16 cellular contexts compared by ENCODE assay signal in the genomic region with DNA sequence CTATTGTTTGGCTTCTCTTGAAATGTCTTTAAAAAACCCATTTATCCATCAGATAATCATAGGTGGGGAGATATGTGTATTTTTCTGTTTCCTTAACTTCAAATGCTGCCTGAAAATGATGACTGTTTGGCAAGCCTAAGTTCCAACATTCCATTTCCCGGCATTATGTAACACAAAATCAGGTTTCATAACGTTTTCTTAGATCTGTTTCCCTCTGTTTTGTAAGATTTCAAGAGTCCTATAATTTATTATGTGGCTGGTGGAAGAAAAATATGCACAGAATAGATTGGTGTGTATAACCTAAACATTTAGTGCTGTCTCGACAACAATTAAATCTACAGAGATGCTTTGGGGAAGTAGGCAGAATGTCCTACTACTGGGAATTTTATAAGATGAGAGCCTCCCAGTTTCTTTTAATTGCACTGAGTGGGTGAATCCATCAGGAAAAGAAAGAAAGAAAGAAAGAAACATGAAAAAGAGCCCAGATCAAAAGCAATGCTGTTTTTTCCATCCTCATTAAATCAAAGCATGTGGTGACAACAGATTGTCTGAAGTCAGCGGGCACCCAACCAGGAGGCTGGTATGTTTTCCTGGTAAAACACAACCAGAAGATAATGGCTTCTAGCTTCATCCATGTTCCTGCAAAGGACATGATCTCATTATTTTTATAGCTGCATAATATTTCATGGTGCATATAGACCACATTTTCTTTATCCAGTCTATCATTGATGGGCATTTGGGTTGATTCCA.
DNase-seq lines count a peak whose midpoint lies in the region; ATAC-seq and TF ChIP-seq lines count a peak whose summit lies in the region.
"Had no signal": no experiment of that assay in that cellular context is flagged by ENCODE, and none has a peak within 500 bp of the region (broad histone marks: within the 10 kb centered on the region; RNA-seq: fewer than 3 reads in every experiment).

No MANE protein-coding gene starts in this region.

- ATAC-seq in RWPE2 (ENCODE audit: low read depth): no peak
- no peak for ATAC-seq in gastrocnemius medialis
- ATAC-seq: HepG2 had no signal

- no TSS peak for BruUV-seq in MCF 10A (replicated peaks; lab: Mats Ljungman, UMichigan)

- H3K4me3 ChIP-seq in RWPE2 (ENCODE audit: severe bottlenecking): no peak overlapping the region
- no peak overlapping the region for H3K4me3 ChIP-seq in fibroblast of pulmonary artery (replicated peaks; ENCODE audit: low read depth, low read length)
- no peak overlapping the region for H3K4me3 ChIP-seq in gastrocnemius medialis
- H3K4me3 ChIP-seq: HAP-1 had no signal

- TF ChIP-seq CTCF in RWPE2 (IDR thresholded peaks at IDR 0.05; ENCODE audit: poor library complexity, severe bottlenecking): no peak
- TF ChIP-seq CTCF in fibroblast of pulmonary artery (IDR thresholded peaks at IDR 0.05; ENCODE audit: low read length, missing control alignments): no peak
- TF ChIP-seq CTCF in gastrocnemius medialis (IDR thresholded peaks at IDR 0.05 in 4 of 5, conservative IDR thresholded peaks at IDR 0.05 in 1 of 5): no peak
- no peak for TF ChIP-seq CTCF in RWPE1 (conservative IDR thresholded peaks at IDR 0.05; ENCODE audit: low read depth)
- no peak for TF ChIP-seq CTCF in MCF 10A (IDR thresholded peaks at IDR 0.05; ENCODE audit: unreplicated experiment)

- H3K4me3 Mint-ChIP-seq in MCF 10A (ENCODE audit: unreplicated experiment): no peak overlapping the region
- H3K4me3 Mint-ChIP-seq: B cell; CD4-positive, alpha-beta T cell had no signal

- CTCF ChIA-PET in RWPE1 (lab: Yijun Ruan, JAX): no interaction called here
- CTCF ChIA-PET in MCF 10A (lab: Yijun Ruan, JAX): no interaction called here

- DNase-seq in G401 (ENCODE audit: low spot score) (peak; percentile 69), RWPE2 (ENCODE audit: low spot score) (no peak), fibroblast of pulmonary artery (ENCODE audit: low read depth) (peak; percentile 52), gastrocnemius medialis (no peak), RWPE1 (ENCODE audit: low spot score) (no peak), MCF 10A (ENCODE audit: unreplicated experiment) (no peak), GM03348 (ENCODE audit: low spot score) (no peak)
- DNase-seq: Calu3; CD4-positive, alpha-beta T cell; DMS 273 treated with DMSO at 0.1 percent for 48 hours; DMS79; EL; GDM1 had no signal

- H3K27me3 ChIP-seq in RWPE2 (ENCODE audit: insufficient read depth, poor library complexity, severe bottlenecking) (no peaks in the 10 kb centered on the region), gastrocnemius medialis (no peaks in the 10 kb centered on the region)

- in situ Hi-C loops in G401 (cut with HindIII; ENCODE audit: low sequenced_read_pairs) (no loop called here), gastrocnemius medialis (cut with MboI; ENCODE audit: low sequenced_read_pairs in 4 of 4) (no loop called here)

- POLR2A ChIA-PET in RWPE1 (lab: Yijun Ruan, JAX; ENCODE audit: low non-redundant PET): no interaction called here
- POLR2A ChIA-PET in MCF 10A (lab: Yijun Ruan, JAX): no interaction called here

- no peak overlapping the region for H3K27ac Mint-ChIP-seq in MCF 10A (ENCODE audit: low read depth, unreplicated experiment)
- H3K27ac Mint-ChIP-seq: B cell; CD4-positive, alpha-beta T cell had no signal

- H3K4me1 Mint-ChIP-seq in MCF 10A (ENCODE audit: insufficient read depth, unreplicated experiment): no peaks in the 10 kb centered on the region
- H3K4me1 Mint-ChIP-seq: B cell had no signal

- no peak for TF ChIP-seq POLR2A in gastrocnemius medialis (IDR thresholded peaks at IDR 0.05)

- no peaks in the 10 kb centered on the region for H3K9me3 ChIP-seq in RWPE2 (ENCODE audit: severe bottlenecking)
- no peaks in the 10 kb centered on the region for H3K9me3 ChIP-seq in gastrocnemius medialis
- H3K9me3 ChIP-seq: HAP-1 had no signal

- peak overlapping the region; percentile 51 for H3K27ac ChIP-seq in RWPE2 (ENCODE audit: poor library complexity, severe bottlenecking)
- H3K27ac ChIP-seq in gastrocnemius medialis: no peak overlapping the region
- no peak overlapping the region for H3K27ac ChIP-seq in RWPE1

- H3K4me1 ChIP-seq in RWPE2 (ENCODE audit: insufficient read depth, poor library complexity, severe bottlenecking): peaks cover 27% of the 10 kb centered on the region
- H3K4me1 ChIP-seq in gastrocnemius medialis: no peaks in the 10 kb centered on the region
- H3K4me1 ChIP-seq: HAP-1 had no signal

- no peaks in the 10 kb centered on the region for H3K36me3 Mint-ChIP-seq in MCF 10A (ENCODE audit: insufficient read depth, unreplicated experiment)

- no peaks in the 10 kb centered on the region for H3K36me3 ChIP-seq in RWPE2 (ENCODE audit: low read depth)
- no peaks in the 10 kb centered on the region for H3K36me3 ChIP-seq in gastrocnemius medialis
- H3K36me3 ChIP-seq: HAP-1 had no signal

- intact Hi-C loops in gastrocnemius medialis (cut with DNase I; ENCODE audit: low total_unique reads): no loop called here
- intact Hi-C loops in MCF 10A (cut with micrococcal nuclease): no loop called here

- no peaks in the 10 kb centered on the region for H3K27me3 Mint-ChIP-seq in MCF 10A (ENCODE audit: insufficient read depth, unreplicated experiment)
- H3K27me3 Mint-ChIP-seq: CD4-positive, alpha-beta T cell had no signal

- no peaks in the 10 kb centered on the region for H3K9me3 Mint-ChIP-seq in MCF 10A (ENCODE audit: unreplicated experiment)
- H3K9me3 Mint-ChIP-seq: CD4-positive, alpha-beta T cell had no signal

Comparison
In these comparisons a context has a peak if more than half of its experiments do, and no peak if none do; other contexts are left out.
1. DNase-seq: peak in G401 (single experiment) and fibroblast of pulmonary artery (single experiment); none in RWPE2 (single experiment), gastrocnemius medialis (0 of 2), RWPE1 (single experiment), MCF 10A (single experiment) and GM03348 (single experiment).